In genomic region chr7:151665363-151665762, GRCh38 we compare ENCODE assay signal across 1 cellular context.
A peak's percentile ranks its signal among the peaks of the same experiment; 100 is the strongest.
TF ChIP-seq lines count a peak whose summit lies in the region.

No MANE protein-coding gene starts in this region.

TF ChIP-seq in SK-N-SH, 30 proteins besides CTCF, POLR2A, EP300 and RAD21 (continued from another document):
- TF ChIP-seq FOSL2 (IDR thresholded peaks at IDR 0.05; ENCODE audit: borderline replicate concordance, low read depth) (peak; percentile 5; the same call in 1 of the 2 replicates), NFIC (IDR thresholded peaks at IDR 0.05; ENCODE audit: borderline replicate concordance) (no peak), TCF12 (IDR thresholded peaks at IDR 0.05) (peak; percentile 76), PBX3 (IDR thresholded peaks at IDR 0.05) (peak; percentile 69), TAF1 (IDR thresholded peaks at IDR 0.05; ENCODE audit: borderline replicate concordance, low read depth, low read length) (no peak)
